Comparison of ENCODE assay signal across 1 cellular context in the genomic region with DNA sequence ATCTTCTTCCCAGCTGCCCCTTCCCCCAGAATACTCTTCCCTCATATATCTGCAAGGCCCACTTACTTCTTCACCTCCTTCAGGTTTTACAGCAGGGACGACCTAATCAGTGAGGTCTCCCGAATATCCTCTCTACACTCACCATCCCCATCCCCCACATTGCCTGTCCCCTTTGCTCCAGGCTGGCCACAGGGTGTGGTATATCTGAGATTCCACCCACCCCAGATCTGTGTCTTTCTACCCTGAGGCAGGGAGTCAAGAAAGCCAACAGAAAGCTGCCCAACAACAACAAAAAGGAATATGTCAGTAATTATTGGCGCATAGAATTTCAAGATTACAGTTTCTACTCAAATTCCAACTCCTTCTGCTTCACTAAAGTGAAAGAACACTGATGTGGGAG.
TF ChIP-seq lines count a peak whose summit lies in the region.

No MANE protein-coding gene starts in this region.

TF ChIP-seq in K562, 482 proteins besides CTCF, POLR2A, EP300 and RAD21:
- 0 out of 2 replicates have a peak, but pooled peaks have one; percentile 10 for TF ChIP-seq MEF2D (tag; conservative IDR thresholded peaks at IDR 0.05; ENCODE audit: low read depth)
- 0 out of 4 replicates have a peak, but pooled peaks of 1 of the 2 experiments have one; percentile 18 for TF ChIP-seq RCOR1 (IDR thresholded peaks at IDR 0.05; ENCODE audit: borderline replicate concordance in 1 of 2, low read depth in 2 of 2, low read length in 2 of 2)
- TF ChIP-seq CBFB (CRISPR knock-in tag; IDR thresholded peaks at IDR 0.05) = no peak
- TF ChIP-seq, protein P1, sequence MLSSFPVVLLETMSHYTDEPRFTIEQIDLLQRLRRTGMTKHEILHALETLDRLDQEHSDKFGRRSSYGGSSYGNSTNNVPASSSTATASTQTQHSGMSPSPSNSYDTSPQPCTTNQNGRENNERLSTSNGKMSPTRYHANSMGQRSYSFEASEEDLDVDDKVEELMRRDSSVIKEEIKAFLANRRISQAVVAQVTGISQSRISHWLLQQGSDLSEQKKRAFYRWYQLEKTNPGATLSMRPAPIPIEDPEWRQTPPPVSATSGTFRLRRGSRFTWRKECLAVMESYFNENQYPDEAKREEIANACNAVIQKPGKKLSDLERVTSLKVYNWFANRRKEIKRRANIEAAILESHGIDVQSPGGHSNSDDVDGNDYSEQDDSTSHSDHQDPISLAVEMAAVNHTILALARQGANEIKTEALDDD (IDR thresholded peaks at IDR 0.05) = no peak
